Comparison of ENCODE assay signal across 26 cellular contexts in the genomic region with DNA sequence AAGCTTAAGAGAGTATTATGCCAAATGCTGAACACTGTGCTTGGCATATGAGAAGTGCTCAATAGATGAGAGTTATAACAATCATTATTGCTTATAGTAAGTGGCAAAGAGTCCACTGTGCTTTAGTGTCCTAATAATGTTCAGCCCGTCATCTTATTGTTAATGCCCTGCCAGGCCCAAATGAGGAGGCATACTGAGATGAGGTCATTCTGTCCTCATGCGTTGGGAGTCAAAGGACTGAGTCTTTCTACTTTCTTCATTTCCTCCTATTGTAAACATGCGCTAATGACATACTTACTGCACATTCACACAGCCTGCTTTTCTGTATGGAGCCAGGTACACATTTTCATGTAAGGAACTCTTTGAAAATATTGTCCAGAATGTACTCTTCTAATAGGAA. TPM values are rescaled to one million over a fixed set of nuclear protein-coding genes. Genes with fewer than 3 reads are reported as not detected.
DNase-seq lines count a peak whose midpoint lies in the region; ATAC-seq, FAIRE-seq and TF ChIP-seq lines count a peak whose summit lies in the region.
"Had no signal": no experiment of that assay in that cellular context is flagged by ENCODE, and none has a peak within 500 bp of the region (broad histone marks: within the 10 kb centered on the region; RNA-seq: fewer than 3 reads in every experiment).

No MANE protein-coding gene starts in this region.

- TF ChIP-seq CTCF in HFFc6 (IDR thresholded peaks at IDR 0.05) (no peak), bronchial epithelial cell (IDR thresholded peaks at IDR 0.05; ENCODE audit: insufficient read depth, low read length, severe bottlenecking) (no peak), hepatocyte (IDR thresholded peaks at IDR 0.05; ENCODE audit: poor library complexity) (no peak), esophagus muscularis mucosa (IDR thresholded peaks at IDR 0.05) (no peak)

- POLR2A ChIA-PET in naive thymus-derived CD8-positive, alpha-beta T cell (lab: Charles Lee) = no interaction called here

- H3K4me1 ChIP-seq in hepatocyte (ENCODE audit: insufficient read depth) (no peaks in the 10 kb centered on the region), esophagus muscularis mucosa (peaks cover 0 to 18% (median 1%) of the 10 kb centered on the region in 4 donors)
- H3K4me1 ChIP-seq: body of pancreas, Peyer's patch had no signal

- no peaks in the 10 kb centered on the region for H3K79me2 ChIP-seq in hepatocyte

- TF ChIP-seq POLR2A in esophagus muscularis mucosa (IDR thresholded peaks at IDR 0.05; ENCODE audit: low read depth) = no peak

- no peaks in the 10 kb centered on the region for H3K9me2 ChIP-seq in hepatocyte (replicated peaks; ENCODE audit: insufficient read depth)

- no peaks in the 10 kb centered on the region for H3K9me3 ChIP-seq in hepatocyte (ENCODE audit: low read depth)
- no peaks in the 10 kb centered on the region for H3K9me3 ChIP-seq in esophagus muscularis mucosa
- H3K9me3 ChIP-seq: BLaER1 treated with 17β-estradiol and CSF1 and Interleukin-3, amounts not matched to agents 10 nM and 100 nM; body of pancreas; Peyer's patch had no signal

- H3K36me3 ChIP-seq in bronchial epithelial cell (ENCODE audit: control insufficient read depth, insufficient read depth, low read length) (no peaks in the 10 kb centered on the region), hepatocyte (replicated peaks; ENCODE audit: insufficient read depth, low read depth) (no peaks in the 10 kb centered on the region), esophagus muscularis mucosa (no peaks in the 10 kb centered on the region)
- H3K36me3 ChIP-seq: BLaER1 treated with 17β-estradiol and CSF1 and Interleukin-3, amounts not matched to agents 10 nM and 100 nM; Peyer's patch had no signal

- peaks cover 30% of the 10 kb centered on the region for H3K4me1 Mint-ChIP-seq in HFFc6 (ENCODE audit: low read depth)
- H3K4me1 Mint-ChIP-seq in naive thymus-derived CD8-positive, alpha-beta T cell = no peaks in the 10 kb centered on the region

- WGBS in hepatocyte (ENCODE audit: low lambda C conversion rate, missing lambda C conversion rate) = 65% methylated on average over 3 of the region's 3 CpGs
- WGBS in esophagus muscularis mucosa = 66% methylated on average over 3 of the region's 3 CpGs

- no peak for TF ChIP-seq EP300 in esophagus muscularis mucosa (IDR thresholded peaks at IDR 0.05)

- intact Hi-C loops in esophagus muscularis mucosa (cut with DNase I) = no loop called here

- H2AFZ ChIP-seq in hepatocyte = no peak overlapping the region

- no peaks in the 10 kb centered on the region for H3K9me3 Mint-ChIP-seq in HFFc6
- H3K9me3 Mint-ChIP-seq in naive thymus-derived CD8-positive, alpha-beta T cell = no peaks in the 10 kb centered on the region

- DNase-seq in EH (ENCODE audit: low read depth) = peak; percentile 18
- no peak for DNase-seq in HFFc6
- peak; percentile 42 for DNase-seq in bronchial epithelial cell (ENCODE audit: low read depth)
- DNase-seq in hepatocyte (ENCODE audit: low spot score) = no peak
- DNase-seq in naive thymus-derived CD8-positive, alpha-beta T cell = no peak
- no peak for DNase-seq in HPDE6-E6E7 (ENCODE audit: extremely low spot score)
- DNase-seq in esophagus muscularis mucosa (ENCODE audit: extremely low spot score) = no peak
- DNase-seq: activated CD4-positive, alpha-beta T cell treated with anti-CD3 and anti-CD28 coated beads for 1 hour; activated effector memory CD4-positive, alpha-beta T cell treated with anti-CD3 and anti-CD28 coated beads, Interleukin-2, amount 50 U/mL, for 16 hours; body of pancreas; COR-L47; effector CD8-positive, alpha-beta T cell; head of caudate nucleus; left colon; NCI-H1436 treated with DMSO at 0.1 percent for 48 hours; NCI-H2171 treated with DMSO at 0.1 percent for 48 hours; NCI-H524; nucleus accumbens; Peyer's patch; small intestine; stimulated activated CD4-positive, alpha-beta T cell treated with anti-CD3 and anti-CD28 coated beads, Interleukin-2, amount 100 ng/mL, for 24 hours had no signal

- no peaks in the 10 kb centered on the region for H3K36me3 Mint-ChIP-seq in HFFc6 (ENCODE audit: low read depth)
- no peaks in the 10 kb centered on the region for H3K36me3 Mint-ChIP-seq in naive thymus-derived CD8-positive, alpha-beta T cell

- no peak for ATAC-seq in naive thymus-derived CD8-positive, alpha-beta T cell
- no peak for ATAC-seq in HG02870 (IDR thresholded peaks at IDR 0.05; ENCODE audit: unreplicated experiment)
- ATAC-seq: body of pancreas, left colon had no signal

- FAIRE-seq in bronchial epithelial cell (lab: Jason Lieb, UNC) = no peak
- FAIRE-seq: small intestine, TTC549, urothelium cell line had no signal

- H3K27ac Mint-ChIP-seq in HFFc6 = peak overlapping the region; percentile 14; the same call in 1 of the 2 replicates
- no peak overlapping the region for H3K27ac Mint-ChIP-seq in naive thymus-derived CD8-positive, alpha-beta T cell

- H3K4me2 ChIP-seq in hepatocyte = no peak overlapping the region
- H3K4me2 ChIP-seq: BLaER1 treated with 17β-estradiol and CSF1 and Interleukin-3, amounts not matched to agents 10 nM and 100 nM had no signal

- peaks cover 9% of the 10 kb centered on the region for H3K27me3 Mint-ChIP-seq in HFFc6 (ENCODE audit: insufficient read depth)
- peaks cover 5 to 24% (median 14%) of the 10 kb centered on the region in 5 donors for H3K27me3 Mint-ChIP-seq in naive thymus-derived CD8-positive, alpha-beta T cell

- H3K4me3 ChIP-seq in bronchial epithelial cell (ENCODE audit: low read depth, low read length) = no peak overlapping the region
- H3K4me3 ChIP-seq in hepatocyte = no peak overlapping the region
- no peak overlapping the region for H3K4me3 ChIP-seq in esophagus muscularis mucosa
- H3K4me3 ChIP-seq: BLaER1 treated with 17β-estradiol and CSF1 and Interleukin-3, amounts not matched to agents 10 nM and 100 nM; body of pancreas; Peyer's patch had no signal

- peak overlapping the region; percentile 36 for H3K27ac ChIP-seq in hepatocyte
- H3K27ac ChIP-seq in esophagus muscularis mucosa (replicated peaks in 1 of 4) = no peak overlapping the region
- H3K27ac ChIP-seq: BLaER1 treated with 17β-estradiol and CSF1 and Interleukin-3, amounts not matched to agents 10 nM and 100 nM; body of pancreas; Peyer's patch had no signal

- no peak overlapping the region for H3K4me3 Mint-ChIP-seq in HFFc6
- H3K4me3 Mint-ChIP-seq in naive thymus-derived CD8-positive, alpha-beta T cell = no peak overlapping the region

- H3K27me3 ChIP-seq in bronchial epithelial cell (ENCODE audit: control insufficient read depth, insufficient read depth, low read length) (no peaks in the 10 kb centered on the region), hepatocyte (no peaks in the 10 kb centered on the region), esophagus muscularis mucosa (no peaks in the 10 kb centered on the region)
- H3K27me3 ChIP-seq: BLaER1 treated with 17β-estradiol and CSF1 and Interleukin-3, amounts not matched to agents 10 nM and 100 nM; body of pancreas; Peyer's patch had no signal

- H4K20me1 ChIP-seq in hepatocyte (ENCODE audit: insufficient read depth, poor library complexity, severe bottlenecking) = no peaks in the 10 kb centered on the region
- H4K20me1 ChIP-seq: BLaER1 treated with 17β-estradiol and CSF1 and Interleukin-3, amounts not matched to agents 10 nM and 100 nM had no signal

RNA-seq across cellular contexts. Expression of a gene that starts 38.1 kb away (rescaled TPM):
- not detected for total RNA-seq in HFFc6 (2021; fragmentation: NEBNext Ultra II Directional; extraction: Animal tissue kit (Norgen Biotek cat#: 25700))
- total RNA-seq in bronchial epithelial cell (under 0.01 TPM in 2 replicates), hepatocyte (0.07 TPM in 1 of 2 replicates, not detected in the other), esophagus muscularis mucosa (1 to 10 TPM; 3.8 to 6.0 (median 4.7) TPM)
- polyA plus RNA-seq in hepatocyte = not detected in 2 replicates
- total RNA-seq in naive thymus-derived CD8-positive, alpha-beta T cell = not detected
- polyA plus RNA-seq in naive thymus-derived CD8-positive, alpha-beta T cell = not detected
- total RNA-seq: T-helper 1 cell treated with Interleukin-12 subunit alpha and Interleukin-12 subunit beta and Interleukin-4 antibody, amounts not matched to agents 30 ng/mL and 1 ng/mL, for 36 hours had no signal

Comparison
In these comparisons a context has a peak if more than half of its experiments do, and no peak if none do; other contexts are left out.
1. DNase-seq: peak in EH (single experiment) and bronchial epithelial cell (single experiment); none in HFFc6 (single experiment), hepatocyte (single experiment), naive thymus-derived CD8-positive, alpha-beta T cell (0 of 10), HPDE6-E6E7 (single experiment) and esophagus muscularis mucosa (single experiment).